In the genomic region with DNA sequence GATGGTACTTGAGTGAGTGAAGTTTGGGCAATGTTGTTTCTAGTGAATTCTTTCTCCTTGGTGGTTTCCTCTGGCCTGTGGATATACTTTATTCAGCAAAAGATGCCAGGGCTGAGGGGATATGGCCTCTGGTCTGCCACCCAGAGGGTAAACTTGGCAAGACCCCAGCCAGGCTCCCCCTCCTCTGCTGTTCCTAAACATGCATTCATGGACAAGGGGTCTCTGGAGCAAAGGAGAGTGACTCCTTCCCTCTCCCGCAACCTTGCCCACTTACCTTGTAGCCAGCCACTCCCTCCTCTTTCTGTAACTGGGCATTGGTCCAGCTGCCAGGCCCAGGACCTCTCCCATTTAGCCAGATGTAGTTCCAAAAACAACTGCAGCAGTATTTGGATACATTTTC, we compare ENCODE assay signal across 26 cellular contexts. TPM values are rescaled to one million over a fixed set of nuclear protein-coding genes. Genes with fewer than 3 reads are reported as not detected.
DNase-seq lines count a peak whose midpoint lies in the region; ATAC-seq and TF ChIP-seq lines count a peak whose summit lies in the region.
"Had no signal": no experiment of that assay in that cellular context is flagged by ENCODE, and none has a peak within 500 bp of the region (broad histone marks: within the 10 kb centered on the region; RNA-seq: fewer than 3 reads in every experiment).

No MANE protein-coding gene starts in this region.

- no peaks in the 10 kb centered on the region for H3K4me1 ChIP-seq in spleen
- no peaks in the 10 kb centered on the region for H3K4me1 ChIP-seq in naive thymus-derived CD4-positive, alpha-beta T cell (ENCODE audit: control insufficient read depth in 2 of 2, insufficient read depth in 2 of 2, low read length in 2 of 2)
- H3K4me1 ChIP-seq: neural progenitor cell, right atrium auricular region, tibial nerve had no signal

- peaks cover 0 to 24% (median 15%) of the 10 kb centered on the region in 8 donors for H3K9me3 ChIP-seq in spleen
- H3K9me3 ChIP-seq in naive thymus-derived CD4-positive, alpha-beta T cell (ENCODE audit: control insufficient read depth in 2 of 3, low read length in 3 of 3) = no peaks in the 10 kb centered on the region

- TF ChIP-seq CTCF in CD14-positive monocyte (IDR thresholded peaks at IDR 0.05) (no peak), coronary artery (IDR thresholded peaks at IDR 0.05) (no peak), spleen (IDR thresholded peaks at IDR 0.05 in 8 of 11, conservative IDR thresholded peaks at IDR 0.05 in 3 of 11) (no peak)

- POLR2A ChIA-PET in activated CD4-positive, alpha-beta T cell treated with anti-CD3 and anti-CD28 coated beads for 36 hours (lab: Charles Lee) = no interaction called here
- POLR2A ChIA-PET in naive thymus-derived CD4-positive, alpha-beta T cell (lab: Charles Lee) = no interaction called here

- 93 to 100% (median 95%) methylated on average over 1 of the region's 1 CpG for WGBS in spleen, 5 donors

- no peaks in the 10 kb centered on the region for H3K36me3 ChIP-seq in spleen
- H3K36me3 ChIP-seq in naive thymus-derived CD4-positive, alpha-beta T cell (ENCODE audit: control insufficient read depth in 2 of 3, insufficient read depth in 3 of 3, low read length in 3 of 3) = no peaks in the 10 kb centered on the region
- H3K36me3 ChIP-seq: cardiac muscle cell, neural progenitor cell, right atrium auricular region, tibial nerve had no signal

- H3K4me1 Mint-ChIP-seq in activated CD4-positive, alpha-beta T cell treated with anti-CD3 and anti-CD28 coated beads for 36 hours = no peaks in the 10 kb centered on the region
- peaks cover 3% of the 10 kb centered on the region for H3K4me1 Mint-ChIP-seq in CD14-positive monocyte
- peaks cover 0 to 3% (median 0%) of the 10 kb centered on the region in 7 donors for H3K4me1 Mint-ChIP-seq in naive thymus-derived CD4-positive, alpha-beta T cell
- H3K4me1 Mint-ChIP-seq: activated CD8-positive, alpha-beta memory T cell treated with anti-CD3 and anti-CD28 coated beads, Interleukin-2, amount 10 ng/mL, durations not matched to agents 7 days and 5 days; neural progenitor cell had no signal

- H3K4me3 Mint-ChIP-seq in activated CD4-positive, alpha-beta T cell treated with anti-CD3 and anti-CD28 coated beads for 36 hours = no peak overlapping the region
- H3K4me3 Mint-ChIP-seq in CD14-positive monocyte = no peak overlapping the region
- no peak overlapping the region for H3K4me3 Mint-ChIP-seq in naive thymus-derived CD4-positive, alpha-beta T cell
- H3K4me3 Mint-ChIP-seq: activated CD8-positive, alpha-beta memory T cell treated with anti-CD3 and anti-CD28 coated beads, Interleukin-2, amount 10 ng/mL, durations not matched to agents 7 days and 5 days; neural progenitor cell; T-helper 2 cell treated with Interferon-gamma antibody and Interleukin-4, amounts not matched to agents 5 μg/mL and 100 μg/mL, for 36 hours had no signal

- H3K4me3 ChIP-seq in coronary artery (no peak overlapping the region), spleen (no peak overlapping the region)
- H3K4me3 ChIP-seq in naive thymus-derived CD4-positive, alpha-beta T cell (ENCODE audit: low read length) = no peak overlapping the region
- H3K4me3 ChIP-seq: cardiac muscle cell, neural progenitor cell, right atrium auricular region, tibial nerve had no signal

- peak; percentile 2 for DNase-seq in activated CD4-positive, alpha-beta T cell treated with anti-CD3 and anti-CD28 coated beads for 36 hours
- no peak for DNase-seq in activated CD4-positive, alpha-beta T cell treated with anti-CD3 and anti-CD28 coated beads, Interleukin-2, amount 50 U/mL, for 4 hours
- DNase-seq in CD14-positive monocyte (ENCODE audit: low spot score) = peak; percentile 22
- peak; percentile 41 for DNase-seq in coronary artery (ENCODE audit: low spot score)
- DNase-seq in spleen = peak; percentile 22
- DNase-seq in SIG-M5 (lab: John Stamatoyannopoulos, UW) = no peak
- DNase-seq in naive thymus-derived CD4-positive, alpha-beta T cell = no peak
- DNase-seq: 8988T; activated CD4-positive, alpha-beta T cell treated with anti-CD3 and anti-CD28 coated beads, Interleukin-2, amount 50 U/mL, for 1 hour; activated CD8-positive, alpha-beta memory T cell treated with anti-CD3 and anti-CD28 coated beads, Interleukin-2, amount 10 ng/mL, durations not matched to agents 7 days and 5 days; DMS79; glutamatergic neuron; mesendoderm; MV-4-11; NCI-H1436 treated with DMSO at 0.1 percent for 48 hours; NCI-H2107; NCI-H748 treated with DMSO at 0.1 percent for 48 hours; Right ventricle myocardium superior had no signal

- peaks cover 0 to 5% (median 0%) of the 10 kb centered on the region in 7 donors for H3K27me3 ChIP-seq in spleen (replicated peaks in 1 of 7)
- H3K27me3 ChIP-seq in naive thymus-derived CD4-positive, alpha-beta T cell (ENCODE audit: control insufficient read depth in 2 of 2, insufficient read depth in 2 of 2, low read length in 2 of 2) = no peaks in the 10 kb centered on the region
- H3K27me3 ChIP-seq: cardiac muscle cell, right atrium auricular region, tibial nerve had no signal

- no peak for TF ChIP-seq POLR2A in spleen (IDR thresholded peaks at IDR 0.05)

- peaks cover 2% of the 10 kb centered on the region for H3K27me3 Mint-ChIP-seq in activated CD4-positive, alpha-beta T cell treated with anti-CD3 and anti-CD28 coated beads for 36 hours
- peaks cover 4 to 9% (median 6%) of the 10 kb centered on the region in 3 donors for H3K27me3 Mint-ChIP-seq in CD14-positive monocyte (ENCODE audit: low read depth in 3 of 3)
- peaks cover 0 to 57% (median 0%) of the 10 kb centered on the region in 5 donors for H3K27me3 Mint-ChIP-seq in naive thymus-derived CD4-positive, alpha-beta T cell

- H3K27ac Mint-ChIP-seq in activated CD4-positive, alpha-beta T cell treated with anti-CD3 and anti-CD28 coated beads for 36 hours = no peak overlapping the region
- no peak overlapping the region for H3K27ac Mint-ChIP-seq in CD14-positive monocyte
- no peak overlapping the region for H3K27ac Mint-ChIP-seq in naive thymus-derived CD4-positive, alpha-beta T cell
- H3K27ac Mint-ChIP-seq: activated CD8-positive, alpha-beta memory T cell treated with anti-CD3 and anti-CD28 coated beads, Interleukin-2, amount 10 ng/mL, durations not matched to agents 7 days and 5 days; neural progenitor cell; T-helper 2 cell treated with Interferon-gamma antibody and Interleukin-4, amounts not matched to agents 5 μg/mL and 100 μg/mL, for 36 hours had no signal

- no peak overlapping the region for H3K27ac ChIP-seq in coronary artery
- no peak overlapping the region for H3K27ac ChIP-seq in spleen
- H3K27ac ChIP-seq in naive thymus-derived CD4-positive, alpha-beta T cell (ENCODE audit: low read depth, low read length) = no peak overlapping the region
- H3K27ac ChIP-seq: C4-2B, cardiac muscle cell, neural progenitor cell, right atrium auricular region, tibial nerve had no signal

- intact Hi-C loops in activated CD4-positive, alpha-beta T cell treated with anti-CD3 and anti-CD28 coated beads for 36 hours (cut with DNase I, micrococcal nuclease) = no loop called here
- intact Hi-C loops in CD14-positive monocyte (cut with micrococcal nuclease) = no loop called here
- intact Hi-C loops in spleen (cut with DNase I; ENCODE audit: low total_unique reads) = no loop called here
- intact Hi-C loops in naive thymus-derived CD4-positive, alpha-beta T cell (cut with micrococcal nuclease) = no loop called here

- H3K9me3 Mint-ChIP-seq in activated CD4-positive, alpha-beta T cell treated with anti-CD3 and anti-CD28 coated beads for 36 hours (ENCODE audit: low read depth) = peaks cover 13% of the 10 kb centered on the region
- H3K9me3 Mint-ChIP-seq in CD14-positive monocyte = peaks cover 0 to 12% (median 9%) of the 10 kb centered on the region in 7 donors
- H3K9me3 Mint-ChIP-seq in naive thymus-derived CD4-positive, alpha-beta T cell = peaks cover 0 to 27% (median 11%) of the 10 kb centered on the region in 11 donors

- H3K36me3 Mint-ChIP-seq in activated CD4-positive, alpha-beta T cell treated with anti-CD3 and anti-CD28 coated beads for 36 hours (ENCODE audit: low read depth) = no peaks in the 10 kb centered on the region
- no peaks in the 10 kb centered on the region for H3K36me3 Mint-ChIP-seq in CD14-positive monocyte
- peaks cover 0 to 9% (median 5%) of the 10 kb centered on the region in 5 donors for H3K36me3 Mint-ChIP-seq in naive thymus-derived CD4-positive, alpha-beta T cell
- H3K36me3 Mint-ChIP-seq: neural progenitor cell had no signal

- CTCF ChIA-PET in activated CD4-positive, alpha-beta T cell treated with anti-CD3 and anti-CD28 coated beads for 36 hours (lab: Charles Lee) = interaction anchor here (0.6 kb wide), 1 partner anchor 37 kb away, joined by 3 read pairs; no protein-coding TSS in a partner anchor
- CTCF ChIA-PET in naive thymus-derived CD4-positive, alpha-beta T cell (lab: Charles Lee) = interaction anchor here (0.8 kb wide), 1 partner anchor 15 kb away, joined by 3 read pairs; no protein-coding TSS in a partner anchor

- no peak for ATAC-seq in activated CD4-positive, alpha-beta T cell treated with anti-CD3 and anti-CD28 coated beads for 36 hours
- ATAC-seq in GM21423 (IDR thresholded peaks at IDR 0.05; ENCODE audit: unreplicated experiment) = no peak
- no peak for ATAC-seq in naive thymus-derived CD4-positive, alpha-beta T cell
- ATAC-seq: activated CD8-positive, alpha-beta memory T cell treated with anti-CD3 and anti-CD28 coated beads, Interleukin-2, amount 10 ng/mL, durations not matched to agents 7 days and 5 days had no signal

RNA-seq across cellular contexts. Expression of a gene that starts 43.8 kb away (rescaled TPM):
- 100 to 1,000 TPM; 156 to 167 TPM for total RNA-seq in activated CD4-positive, alpha-beta T cell treated with anti-CD3 and anti-CD28 coated beads for 36 hours
- 1 to 10 TPM; 4.4 to 6.7 TPM for polyA plus RNA-seq in CD14-positive monocyte
- 10 to 100 TPM; 38.1 to 76.3 (median 52.3) TPM for total RNA-seq in spleen
- 10 to 100 TPM; 17.3 to 22.1 (median 18.2) TPM for polyA plus RNA-seq in spleen
- 100 to 1,000 TPM in 2 of 5 experiments, 10 to 100 TPM in 3; 71.4 to 135 (median 96.9) TPM for total RNA-seq in naive thymus-derived CD4-positive, alpha-beta T cell
- 10 to 100 TPM; 14.2 to 25.8 TPM for polyA plus RNA-seq in naive thymus-derived CD4-positive, alpha-beta T cell
- total RNA-seq: cardiac muscle cell, LHCN-M2 had no signal
- polyA plus RNA-seq: cardiac muscle cell had no signal

Comparison
In these comparisons a context has a peak if more than half of its experiments do, and no peak if none do; other contexts are left out.
1. DNase-seq: peak in activated CD4-positive, alpha-beta T cell treated with anti-CD3 and anti-CD28 coated beads for 36 hours (single experiment), CD14-positive monocyte (single experiment), coronary artery (single experiment) and spleen (single experiment); none in activated CD4-positive, alpha-beta T cell treated with anti-CD3 and anti-CD28 coated beads, Interleukin-2, amount 50 U/mL, for 4 hours (0 of 2), SIG-M5 (single experiment) and naive thymus-derived CD4-positive, alpha-beta T cell (0 of 9).